ENCODE assay signal across 8 cellular contexts in the genomic region with DNA sequence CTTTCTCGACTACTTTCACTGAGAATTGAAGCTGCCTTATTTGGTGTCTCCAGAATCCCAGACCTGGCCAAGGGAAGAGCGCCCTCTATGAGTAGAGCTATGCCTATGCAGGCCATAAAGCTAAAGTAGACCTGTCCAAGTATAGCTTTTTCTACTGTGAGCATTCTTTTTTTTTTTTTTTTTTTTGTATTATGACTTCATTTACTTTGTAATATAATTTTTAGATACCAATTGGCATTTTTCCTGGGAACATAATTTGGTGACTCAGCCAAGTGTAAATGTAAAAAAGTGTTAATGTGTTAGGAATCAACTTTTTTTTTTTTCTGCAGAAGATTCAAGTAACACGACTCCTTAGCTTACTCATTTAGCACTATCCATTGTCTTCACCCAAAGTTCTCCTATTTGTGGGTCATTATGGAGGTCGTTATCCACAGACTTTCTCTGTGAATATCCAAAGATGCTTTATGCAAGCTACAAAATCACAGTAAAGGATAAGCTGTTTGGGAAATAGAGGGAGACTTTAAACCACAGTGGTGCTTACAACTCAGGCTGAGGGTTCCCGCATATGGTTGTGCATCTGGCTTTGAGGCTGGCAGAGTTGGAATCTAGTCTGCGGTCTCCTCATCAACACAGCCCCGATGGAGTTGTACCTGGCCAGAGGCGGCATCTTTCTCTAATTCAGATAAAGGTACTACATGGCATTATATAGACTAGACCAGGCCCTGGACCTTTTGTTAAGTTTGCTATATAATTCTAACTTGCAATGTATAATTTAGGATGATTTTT.
DNase-seq lines count a peak whose midpoint lies in the region; ATAC-seq, FAIRE-seq and TF ChIP-seq lines count a peak whose summit lies in the region.

No MANE protein-coding gene starts in this region.

- H3K4me2 ChIP-seq in astrocyte (ENCODE audit: low read length) = no peak overlapping the region

- in situ Hi-C loops in KBM-7 (cut with MboI; ENCODE audit: low pct_unique_long_range_greater_than_20kb, low sequenced_read_pairs) = no loop called here

- no peaks in the 10 kb centered on the region for H3K9me3 ChIP-seq in astrocyte (ENCODE audit: insufficient read depth, low read depth, low read length)

- H3K27me3 Mint-ChIP-seq in astrocyte (ENCODE audit: low read depth, unreplicated experiment) = no peaks in the 10 kb centered on the region
- H3K27me3 Mint-ChIP-seq in activated T-cell treated with anti-CD3 and anti-CD28 coated beads, Interleukin-2, amount 50 U/mL, for 24 hours = no peaks in the 10 kb centered on the region

- H3K27ac ChIP-seq in C4-2B (no peak overlapping the region), astrocyte (ENCODE audit: low read depth, low read length) (no peak overlapping the region)

- FAIRE-seq in GM19239 (lab: Jason Lieb, UNC) (peak; percentile 66), astrocyte (lab: Jason Lieb, UNC) (no peak)

- TF ChIP-seq CTCF in C4-2B (conservative IDR thresholded peaks at IDR 0.05) (peak; percentile 91), astrocyte (IDR thresholded peaks at IDR 0.05; ENCODE audit: insufficient read depth, low read depth, low read length) (peak; percentile 53)

- H3K4me1 ChIP-seq in astrocyte (ENCODE audit: insufficient read depth, low read length) = no peaks in the 10 kb centered on the region

- no peak overlapping the region for H3K4me3 Mint-ChIP-seq in astrocyte (ENCODE audit: unreplicated experiment)
- H3K4me3 Mint-ChIP-seq in activated T-cell treated with anti-CD3 and anti-CD28 coated beads, Interleukin-2, amount 50 U/mL, for 24 hours = no peak overlapping the region

- no peaks in the 10 kb centered on the region for H3K36me3 Mint-ChIP-seq in astrocyte (ENCODE audit: low read depth, unreplicated experiment)
- no peaks in the 10 kb centered on the region for H3K36me3 Mint-ChIP-seq in activated T-cell treated with anti-CD3 and anti-CD28 coated beads, Interleukin-2, amount 50 U/mL, for 24 hours (ENCODE audit: low read depth)

- H3K9me3 Mint-ChIP-seq in astrocyte (ENCODE audit: unreplicated experiment) = no peaks in the 10 kb centered on the region
- peaks cover 22% of the 10 kb centered on the region for H3K9me3 Mint-ChIP-seq in activated T-cell treated with anti-CD3 and anti-CD28 coated beads, Interleukin-2, amount 50 U/mL, for 24 hours

- no peak overlapping the region for H3K4me3 ChIP-seq in astrocyte (ENCODE audit: insufficient read depth, low read depth, low read length)

- no peak for DNase-seq in GM19239 (ENCODE audit: insufficient read length, low spot score)
- peak; percentile 24 for DNase-seq in KBM-7
- no peak for DNase-seq in astrocyte (ENCODE audit: low read depth)
- peak; percentile 41 for DNase-seq in middle frontal gyrus (ENCODE audit: extremely low spot score, low spot score)
- no peak for DNase-seq in DMS79 (lab: John Stamatoyannopoulos, UW)
- DNase-seq in activated T-cell treated with anti-CD3 and anti-CD28 coated beads, Interleukin-2, amount 50 U/mL, for 24 hours = no peak

- no peak overlapping the region for H3K9ac ChIP-seq in astrocyte (ENCODE audit: low read length)

- no peak for ATAC-seq in HG03139 (IDR thresholded peaks at IDR 0.05; ENCODE audit: unreplicated experiment)

- H3K79me2 ChIP-seq in astrocyte (ENCODE audit: insufficient read depth, low read length) = no peaks in the 10 kb centered on the region

- H3K4me1 Mint-ChIP-seq in astrocyte (ENCODE audit: low read depth, unreplicated experiment) = peaks cover 1% of the 10 kb centered on the region
- H3K4me1 Mint-ChIP-seq in activated T-cell treated with anti-CD3 and anti-CD28 coated beads, Interleukin-2, amount 50 U/mL, for 24 hours (ENCODE audit: low read depth) = no peaks in the 10 kb centered on the region

- no peaks in the 10 kb centered on the region for H4K20me1 ChIP-seq in astrocyte (ENCODE audit: insufficient read depth, low read length)

- no peak overlapping the region for H2AFZ ChIP-seq in astrocyte (ENCODE audit: low read depth, low read length)

- no peaks in the 10 kb centered on the region for H3K27me3 ChIP-seq in astrocyte (ENCODE audit: insufficient read depth, low read length)

- no peak overlapping the region for H3K27ac Mint-ChIP-seq in astrocyte (ENCODE audit: unreplicated experiment)
- H3K27ac Mint-ChIP-seq in activated T-cell treated with anti-CD3 and anti-CD28 coated beads, Interleukin-2, amount 50 U/mL, for 24 hours = no peak overlapping the region

- H3K36me3 ChIP-seq in astrocyte (ENCODE audit: insufficient read depth, low read length) = no peaks in the 10 kb centered on the region

Comparison
In these comparisons a context has a peak if more than half of its experiments do, and no peak if none do; other contexts are left out.
1. DNase-seq: peak in KBM-7 (single experiment) and middle frontal gyrus (single experiment); none in GM19239 (single experiment), astrocyte (single experiment), DMS79 (single experiment) and activated T-cell treated with anti-CD3 and anti-CD28 coated beads, Interleukin-2, amount 50 U/mL, for 24 hours (single experiment).